Comparison of ENCODE assay signal across 29 cellular contexts in the genomic region with DNA sequence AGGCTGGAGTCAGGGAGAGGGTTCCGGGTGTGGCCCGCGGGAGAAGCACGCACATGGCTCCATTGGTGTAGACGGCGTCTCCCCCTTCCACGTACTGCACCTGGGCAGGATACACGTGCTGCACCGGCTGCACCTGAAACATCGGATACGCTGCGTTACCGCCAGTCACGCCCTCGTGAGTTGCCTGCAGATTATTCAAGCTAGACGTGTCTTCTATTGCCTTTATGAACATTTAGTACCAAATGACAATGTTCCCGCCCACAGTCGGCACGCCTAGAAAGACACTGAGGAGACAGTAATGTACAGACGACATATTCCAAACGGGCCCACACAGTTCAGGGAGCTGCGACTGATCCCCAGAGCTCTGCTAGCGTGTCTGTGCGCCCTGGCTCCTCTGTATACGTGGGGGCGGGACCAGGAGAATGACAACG.
DNase-seq lines count a peak whose midpoint lies in the region; ATAC-seq, FAIRE-seq and TF ChIP-seq lines count a peak whose summit lies in the region.
"Had no signal": no experiment of that assay in that cellular context is flagged by ENCODE, and none has a peak within 500 bp of the region (broad histone marks: within the 10 kb centered on the region; RNA-seq: fewer than 3 reads in every experiment).

No MANE protein-coding gene starts in this region.

- ATAC-seq in T-helper 17 cell (no peak), HG02970 (IDR thresholded peaks at IDR 0.05; ENCODE audit: low FRiP score, unreplicated experiment) (no peak)
- ATAC-seq: CD8-positive, alpha-beta T cell; gastroesophageal sphincter; T-cell had no signal

- H3K36me3 Mint-ChIP-seq in osteocyte (ENCODE audit: unreplicated experiment), result no peaks in the 10 kb centered on the region
- no peaks in the 10 kb centered on the region for H3K36me3 Mint-ChIP-seq in T-helper 17 cell (ENCODE audit: low read depth)
- H3K36me3 Mint-ChIP-seq: naive B cell had no signal

- CTCF ChIA-PET in HEK293 (lab: Yijun Ruan, JAX), result interaction anchor here (2.1 kb wide), 1 partner anchor 20 kb away, joined by 8 read pairs; no protein-coding TSS in a partner anchor

- H3K9me3 Mint-ChIP-seq in osteocyte (ENCODE audit: unreplicated experiment), result no peaks in the 10 kb centered on the region
- H3K9me3 Mint-ChIP-seq: activated T-helper 1 cell treated with anti-CD3 and anti-CD28 coated beads, Interleukin-12 subunit alpha, Interleukin-12 subunit beta, Interleukin-2, Interleukin-4 antibody, amounts not matched to agents 30 ng/mL and 10 ng/mL and 1 ng/mL, durations not matched to agents 14 hours and 24 hours and 36 hours; CD8-positive, alpha-beta T cell; naive B cell; stimulated activated naive CD8-positive, alpha-beta T cell treated with anti-CD3 and anti-CD28 coated beads, Interleukin-15, Interleukin-2, amounts not matched to agents 100 ng/mL and 50 ng/mL, for 24 hours; T-cell had no signal

- H3K4me2 ChIP-seq in BLaER1 treated with 17β-estradiol and CSF1 and Interleukin-3, amounts not matched to agents 10 nM and 100 nM, result peak overlapping the region; percentile 47 to 94 (median 68)
- H3K4me2 ChIP-seq: PC-9 had no signal

- no peaks in the 10 kb centered on the region for H4K20me1 ChIP-seq in BLaER1 treated with 17β-estradiol and CSF1 and Interleukin-3, amounts not matched to agents 10 nM and 100 nM

- H3K27ac Mint-ChIP-seq in osteocyte (ENCODE audit: unreplicated experiment) (no peak overlapping the region), T-helper 17 cell (no peak overlapping the region)
- H3K27ac Mint-ChIP-seq: activated T-helper 1 cell treated with anti-CD3 and anti-CD28 coated beads, Interleukin-12 subunit alpha, Interleukin-12 subunit beta, Interleukin-2, Interleukin-4 antibody, amounts not matched to agents 30 ng/mL and 10 ng/mL and 1 ng/mL, durations not matched to agents 14 hours and 24 hours and 36 hours; CD8-positive, alpha-beta T cell; naive B cell; stimulated activated naive CD8-positive, alpha-beta T cell treated with anti-CD3 and anti-CD28 coated beads, Interleukin-15, Interleukin-2, amounts not matched to agents 100 ng/mL and 50 ng/mL, for 24 hours; T-cell had no signal

- H3K4me3 Mint-ChIP-seq in osteocyte (ENCODE audit: unreplicated experiment) (no peak overlapping the region), T-helper 17 cell (no peak overlapping the region)
- H3K4me3 Mint-ChIP-seq: activated T-helper 1 cell treated with anti-CD3 and anti-CD28 coated beads, Interleukin-12 subunit alpha, Interleukin-12 subunit beta, Interleukin-2, Interleukin-4 antibody, amounts not matched to agents 30 ng/mL and 10 ng/mL and 1 ng/mL, durations not matched to agents 14 hours and 24 hours and 36 hours; CD8-positive, alpha-beta T cell; naive B cell; stimulated activated naive CD8-positive, alpha-beta T cell treated with anti-CD3 and anti-CD28 coated beads, Interleukin-15, Interleukin-2, amounts not matched to agents 100 ng/mL and 50 ng/mL, for 24 hours; T-cell had no signal

- peak; percentile 52 for DNase-seq in germinal center (ENCODE audit: low spot score)
- peak; percentile 83 for DNase-seq in osteocyte (ENCODE audit: extremely low spot score, unreplicated experiment)
- no peak for DNase-seq in T-helper 17 cell
- no peak for DNase-seq in GM19239 (ENCODE audit: insufficient read length, low spot score)
- DNase-seq: activated naive CD4-positive, alpha-beta T cell treated with anti-CD3 and anti-CD28 coated beads, Interleukin-2, amount 50 U/mL, for 16 hours; colonic mucosa; DMS 273 treated with DMSO at 0.1 percent for 48 hours; esophagus squamous epithelium; KG1; mesendoderm; MM.1S; naive B cell; NCI-H2107; NCI-H446; PC-9; right cardiac atrium; T-cell had no signal

- peak overlapping the region in 1 of 11 experiments; percentile 5; a peak in 1 of 22 replicates for H3K27ac ChIP-seq in BLaER1 treated with 17β-estradiol and CSF1 and Interleukin-3, amounts not matched to agents 10 nM and 100 nM
- no peak overlapping the region for H3K27ac ChIP-seq in HEK293 (ENCODE audit: extremely low read depth, low read depth, low read length)
- H3K27ac ChIP-seq: breast epithelium, colonic mucosa, esophagus squamous epithelium, gastroesophageal sphincter, PC-9, tibial artery had no signal

- H3K36me3 ChIP-seq in BLaER1 treated with 17β-estradiol and CSF1 and Interleukin-3, amounts not matched to agents 10 nM and 100 nM, result no peaks in the 10 kb centered on the region
- no peaks in the 10 kb centered on the region for H3K36me3 ChIP-seq in HEK293 (ENCODE audit: control insufficient read depth in 2 of 2, insufficient read depth in 1 of 2, low read length in 2 of 2)
- H3K36me3 ChIP-seq: breast epithelium, colonic mucosa had no signal

- peaks cover 14 to 30% (median 20%) of the 10 kb centered on the region in 10 experiments for H3K4me1 ChIP-seq in BLaER1 treated with 17β-estradiol and CSF1 and Interleukin-3, amounts not matched to agents 10 nM and 100 nM
- H3K4me1 ChIP-seq in HEK293 (ENCODE audit: control insufficient read depth, insufficient read depth, low read length), result no peaks in the 10 kb centered on the region
- H3K4me1 ChIP-seq: breast epithelium, colonic mucosa, tibial artery had no signal

- TF ChIP-seq CTCF in HEK293 (tag by site-specific recombination; IDR thresholded peaks at IDR 0.05) (no peak), osteocyte (IDR thresholded peaks at IDR 0.05) (no peak)

- H3K9me3 ChIP-seq in BLaER1 treated with 17β-estradiol and CSF1 and Interleukin-3, amounts not matched to agents 10 nM and 100 nM (replicated peaks in 1 of 11), result peaks cover 0 to 5% (median 0%) of the 10 kb centered on the region in 11 experiments; a peak in 3 of 22 replicates
- H3K9me3 ChIP-seq in HEK293 (ENCODE audit: control insufficient read depth, insufficient read depth, low read depth, low read length) (no peaks in the 10 kb centered on the region), T-helper 17 cell (ENCODE audit: control insufficient read depth, low read length, poor library complexity, severe bottlenecking) (no peaks in the 10 kb centered on the region)
- H3K9me3 ChIP-seq: breast epithelium, colonic mucosa, esophagus squamous epithelium, gastroesophageal sphincter had no signal

- FAIRE-seq in GM19239 (lab: Jason Lieb, UNC), result no peak
- FAIRE-seq: G401.6, GM18507, H1 had no signal

- POLR2A ChIA-PET in HEK293 (lab: Yijun Ruan, JAX), result no interaction called here

- H3K9ac ChIP-seq in BLaER1 treated with 17β-estradiol and CSF1 and Interleukin-3, amounts not matched to agents 10 nM and 100 nM, result peak overlapping the region in 4 of 11 experiments; percentile 25 to 49 (median 40); a peak in 5 of 22 replicates

- H3K27me3 ChIP-seq in BLaER1 treated with 17β-estradiol and CSF1 and Interleukin-3, amounts not matched to agents 10 nM and 100 nM, result peaks cover 0 to 8% (median 0%) of the 10 kb centered on the region in 11 experiments; a peak in 3 of 22 replicates
- H3K27me3 ChIP-seq: breast epithelium, colonic mucosa, esophagus squamous epithelium, gastroesophageal sphincter, tibial artery had no signal

- H3K27me3 Mint-ChIP-seq in osteocyte (ENCODE audit: unreplicated experiment), result no peaks in the 10 kb centered on the region
- no peaks in the 10 kb centered on the region for H3K27me3 Mint-ChIP-seq in T-helper 17 cell
- H3K27me3 Mint-ChIP-seq: naive B cell; stimulated activated naive CD8-positive, alpha-beta T cell treated with anti-CD3 and anti-CD28 coated beads, Interleukin-15, Interleukin-2, amounts not matched to agents 100 ng/mL and 50 ng/mL, for 24 hours; T-cell had no signal

- 0 out of 20 replicates have a peak overlapping the region, but pooled peaks of 1 of the 10 experiments have one; percentile 20 for H3K4me3 ChIP-seq in BLaER1 treated with 17β-estradiol and CSF1 and Interleukin-3, amounts not matched to agents 10 nM and 100 nM
- no peak overlapping the region for H3K4me3 ChIP-seq in HEK293 (ENCODE audit: low read depth, low read length)
- H3K4me3 ChIP-seq: breast epithelium, colonic mucosa, esophagus squamous epithelium, gastroesophageal sphincter, PC-9, tibial artery had no signal

- no peaks in the 10 kb centered on the region for H3K4me1 Mint-ChIP-seq in osteocyte (ENCODE audit: unreplicated experiment)
- peaks cover 6% of the 10 kb centered on the region for H3K4me1 Mint-ChIP-seq in T-helper 17 cell
- H3K4me1 Mint-ChIP-seq: T-cell had no signal

TF ChIP-seq in HEK293, 187 proteins besides CTCF, POLR2A, EP300 and RAD21:
- TF ChIP-seq SCRT1 (tag by site-specific recombination; IDR thresholded peaks at IDR 0.05; ENCODE audit: borderline replicate concordance) (no peak), ZFHX2 (tag by site-specific recombination; conservative IDR thresholded peaks at IDR 0.05) (0 out of 2 replicates have a peak, but pooled peaks have one; percentile 17)

Comparison
In these comparisons a context has a peak if more than half of its experiments do, and no peak if none do; other contexts are left out.
1. DNase-seq: peak in germinal center (single experiment) and osteocyte (single experiment); none in T-helper 17 cell (0 of 3) and GM19239 (single experiment).